ENCODE assay signal across 1 cellular context in the genomic region with DNA sequence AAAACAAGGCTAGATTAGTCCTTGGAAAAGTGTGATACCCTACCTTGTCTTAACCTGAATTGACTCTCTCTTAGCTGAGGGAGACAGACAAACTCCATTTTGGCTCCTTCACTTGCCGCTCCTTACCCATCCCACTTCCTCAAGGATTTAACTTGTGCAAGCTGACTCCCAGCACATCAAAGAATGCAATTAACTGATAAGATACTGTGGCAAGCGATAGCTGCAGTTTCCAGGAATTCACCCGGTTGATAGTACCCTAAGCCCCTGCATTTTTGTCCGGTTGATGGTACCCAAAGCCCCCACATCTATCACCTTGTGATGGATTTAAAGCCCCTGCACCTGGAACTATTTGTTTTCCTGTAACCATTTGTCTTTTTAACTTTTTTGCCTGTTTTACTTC.
TF ChIP-seq lines count a peak whose summit lies in the region.

No MANE protein-coding gene starts in this region.

TF ChIP-seq in HCT116, 20 proteins besides CTCF, POLR2A, EP300 and RAD21:
- TF ChIP-seq ZNF274 (IDR thresholded peaks at IDR 0.05; ENCODE audit: low read depth, low read length) (no peak), CBX3 (IDR thresholded peaks at IDR 0.05; ENCODE audit: low read depth) (no peak), TCF7L2 (IDR thresholded peaks at IDR 0.05; ENCODE audit: borderline replicate concordance, extremely low read depth, insufficient read depth, insufficient read length) (no peak), YY1 (IDR thresholded peaks at IDR 0.05; ENCODE audit: extremely low read depth, insufficient replicate concordance, low read depth, low read length) (no peak), SP1 (IDR thresholded peaks at IDR 0.05; ENCODE audit: low read depth) (no peak), FOSL1 (IDR thresholded peaks at IDR 0.05; ENCODE audit: low read depth) (no peak), EGR1 (IDR thresholded peaks at IDR 0.05; ENCODE audit: low read depth) (no peak), EZH2phosphoT487 (IDR thresholded peaks at IDR 0.05; ENCODE audit: borderline replicate concordance) (no peak), SIN3A (IDR thresholded peaks at IDR 0.05; ENCODE audit: low read depth) (no peak), POLR2AphosphoS5 (IDR thresholded peaks at IDR 0.05; ENCODE audit: low read depth, low read length) (no peak), SRF (IDR thresholded peaks at IDR 0.05; ENCODE audit: low read depth) (no peak), EZH2 (IDR thresholded peaks at IDR 0.05) (no peak), ELF1 (IDR thresholded peaks at IDR 0.05; ENCODE audit: borderline replicate concordance, low read depth) (no peak), ZFX (IDR thresholded peaks at IDR 0.05) (no peak)
- TF ChIP-seq, protein P1, sequence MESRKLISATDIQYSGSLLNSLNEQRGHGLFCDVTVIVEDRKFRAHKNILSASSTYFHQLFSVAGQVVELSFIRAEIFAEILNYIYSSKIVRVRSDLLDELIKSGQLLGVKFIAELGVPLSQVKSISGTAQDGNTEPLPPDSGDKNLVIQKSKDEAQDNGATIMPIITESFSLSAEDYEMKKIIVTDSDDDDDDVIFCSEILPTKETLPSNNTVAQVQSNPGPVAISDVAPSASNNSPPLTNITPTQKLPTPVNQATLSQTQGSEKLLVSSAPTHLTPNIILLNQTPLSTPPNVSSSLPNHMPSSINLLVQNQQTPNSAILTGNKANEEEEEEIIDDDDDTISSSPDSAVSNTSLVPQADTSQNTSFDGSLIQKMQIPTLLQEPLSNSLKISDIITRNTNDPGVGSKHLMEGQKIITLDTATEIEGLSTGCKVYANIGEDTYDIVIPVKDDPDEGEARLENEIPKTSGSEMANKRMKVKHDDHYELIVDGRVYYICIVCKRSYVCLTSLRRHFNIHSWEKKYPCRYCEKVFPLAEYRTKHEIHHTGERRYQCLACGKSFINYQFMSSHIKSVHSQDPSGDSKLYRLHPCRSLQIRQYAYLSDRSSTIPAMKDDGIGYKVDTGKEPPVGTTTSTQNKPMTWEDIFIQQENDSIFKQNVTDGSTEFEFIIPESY (IDR thresholded peaks at IDR 0.05; ENCODE audit: extremely low read depth, insufficient replicate concordance, low read length): no peak
- TF ChIP-seq, protein P2, sequence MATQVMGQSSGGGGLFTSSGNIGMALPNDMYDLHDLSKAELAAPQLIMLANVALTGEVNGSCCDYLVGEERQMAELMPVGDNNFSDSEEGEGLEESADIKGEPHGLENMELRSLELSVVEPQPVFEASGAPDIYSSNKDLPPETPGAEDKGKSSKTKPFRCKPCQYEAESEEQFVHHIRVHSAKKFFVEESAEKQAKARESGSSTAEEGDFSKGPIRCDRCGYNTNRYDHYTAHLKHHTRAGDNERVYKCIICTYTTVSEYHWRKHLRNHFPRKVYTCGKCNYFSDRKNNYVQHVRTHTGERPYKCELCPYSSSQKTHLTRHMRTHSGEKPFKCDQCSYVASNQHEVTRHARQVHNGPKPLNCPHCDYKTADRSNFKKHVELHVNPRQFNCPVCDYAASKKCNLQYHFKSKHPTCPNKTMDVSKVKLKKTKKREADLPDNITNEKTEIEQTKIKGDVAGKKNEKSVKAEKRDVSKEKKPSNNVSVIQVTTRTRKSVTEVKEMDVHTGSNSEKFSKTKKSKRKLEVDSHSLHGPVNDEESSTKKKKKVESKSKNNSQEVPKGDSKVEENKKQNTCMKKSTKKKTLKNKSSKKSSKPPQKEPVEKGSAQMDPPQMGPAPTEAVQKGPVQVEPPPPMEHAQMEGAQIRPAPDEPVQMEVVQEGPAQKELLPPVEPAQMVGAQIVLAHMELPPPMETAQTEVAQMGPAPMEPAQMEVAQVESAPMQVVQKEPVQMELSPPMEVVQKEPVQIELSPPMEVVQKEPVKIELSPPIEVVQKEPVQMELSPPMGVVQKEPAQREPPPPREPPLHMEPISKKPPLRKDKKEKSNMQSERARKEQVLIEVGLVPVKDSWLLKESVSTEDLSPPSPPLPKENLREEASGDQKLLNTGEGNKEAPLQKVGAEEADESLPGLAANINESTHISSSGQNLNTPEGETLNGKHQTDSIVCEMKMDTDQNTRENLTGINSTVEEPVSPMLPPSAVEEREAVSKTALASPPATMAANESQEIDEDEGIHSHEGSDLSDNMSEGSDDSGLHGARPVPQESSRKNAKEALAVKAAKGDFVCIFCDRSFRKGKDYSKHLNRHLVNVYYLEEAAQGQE (IDR thresholded peaks at IDR 0.05; ENCODE audit: low read depth): no peak
- TF ChIP-seq, protein P3, sequence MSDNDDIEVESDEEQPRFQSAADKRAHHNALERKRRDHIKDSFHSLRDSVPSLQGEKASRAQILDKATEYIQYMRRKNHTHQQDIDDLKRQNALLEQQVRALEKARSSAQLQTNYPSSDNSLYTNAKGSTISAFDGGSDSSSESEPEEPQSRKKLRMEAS (IDR thresholded peaks at IDR 0.05): no peak
- TF ChIP-seq, protein P4, sequence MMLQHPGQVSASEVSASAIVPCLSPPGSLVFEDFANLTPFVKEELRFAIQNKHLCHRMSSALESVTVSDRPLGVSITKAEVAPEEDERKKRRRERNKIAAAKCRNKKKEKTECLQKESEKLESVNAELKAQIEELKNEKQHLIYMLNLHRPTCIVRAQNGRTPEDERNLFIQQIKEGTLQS (IDR thresholded peaks at IDR 0.05): no peak
